Comparison of ENCODE assay signal across 8 cellular contexts in the genomic region with DNA sequence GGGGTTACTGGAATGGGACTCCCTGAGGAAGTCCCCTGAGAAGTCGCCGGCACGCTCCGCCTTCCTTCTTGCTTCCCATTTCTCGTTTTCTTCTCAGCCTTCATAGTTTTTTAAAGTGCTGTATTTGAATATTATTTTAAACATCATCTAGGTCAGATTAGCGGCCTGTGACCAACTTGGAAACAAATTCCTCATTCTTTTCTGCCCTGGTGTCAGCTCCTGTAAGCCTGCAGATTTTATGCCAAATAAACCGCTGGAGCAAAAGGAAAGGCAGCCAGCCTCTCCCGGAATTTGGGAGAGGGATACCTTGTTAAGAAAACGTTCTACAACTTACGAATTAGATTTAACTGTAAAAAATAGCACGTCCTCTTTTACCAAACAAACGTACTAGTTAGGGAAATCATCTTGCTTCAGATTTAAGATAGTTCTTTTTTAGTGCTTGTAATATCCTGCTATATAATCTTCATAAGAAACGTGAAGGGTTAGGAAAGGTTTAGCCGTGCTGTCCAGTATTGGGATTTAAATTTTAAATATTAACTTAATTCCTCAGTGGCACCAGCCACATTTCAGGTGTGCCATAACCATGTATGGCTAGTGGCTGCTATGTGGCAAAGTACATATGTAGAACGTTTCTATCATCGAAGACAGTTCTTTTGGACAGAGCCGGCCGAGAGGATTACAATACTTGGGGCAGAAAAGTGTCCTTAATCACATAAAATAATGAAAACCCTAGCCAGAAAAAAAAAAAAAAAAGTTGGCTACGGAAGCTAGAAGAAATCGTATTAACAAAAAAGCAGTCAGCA. TPM values are rescaled to one million over a fixed set of nuclear protein-coding genes. Genes with fewer than 3 reads are reported as not detected.
DNase-seq lines count a peak whose midpoint lies in the region; ATAC-seq lines count a peak whose summit lies in the region.

No MANE protein-coding gene starts in this region.

- intact Hi-C loops in Right ventricle myocardium superior (cut with DNase I) (no loop called here), left ventricle myocardium superior (cut with micrococcal nuclease) (loop anchor here (10.0 kb wide), 1 partner anchor 60 kb away; the partner anchor contains the start of gene SEH1L), left colon (cut with DNase I, micrococcal nuclease) (loop anchor here in 1 of 2 donors (10.0 kb wide), 1 partner anchor 50 kb away; no protein-coding TSS in a partner anchor)
- intact Hi-C loops in activated T-helper 1 cell treated with anti-CD3 and anti-CD28 coated beads, Interleukin-12 subunit alpha, Interleukin-12 subunit beta, Interleukin-2, Interleukin-4 antibody, amounts not matched to agents 30 ng/mL and 10 ng/mL and 1 ng/mL, durations not matched to agents 14 hours and 24 hours and 36 hours (cut with micrococcal nuclease), result loop anchor here (1.0 to 5.0 kb wide), 5 partner anchors 63 to 843 kb away; partner anchors contain the start of genes AFG3L2, CEP76, FAM210A and RNMT

- H3K4me1 Mint-ChIP-seq in activated T-helper 1 cell treated with anti-CD3 and anti-CD28 coated beads, Interleukin-12 subunit alpha, Interleukin-12 subunit beta, Interleukin-2, Interleukin-4 antibody, amounts not matched to agents 30 ng/mL and 10 ng/mL and 1 ng/mL, durations not matched to agents 14 hours and 24 hours and 36 hours (ENCODE audit: low read depth), result peaks cover 61% of the 10 kb centered on the region

- peak overlapping the region; percentile 87 for H3K27ac Mint-ChIP-seq in activated T-helper 1 cell treated with anti-CD3 and anti-CD28 coated beads, Interleukin-12 subunit alpha, Interleukin-12 subunit beta, Interleukin-2, Interleukin-4 antibody, amounts not matched to agents 30 ng/mL and 10 ng/mL and 1 ng/mL, durations not matched to agents 14 hours and 24 hours and 36 hours

- H3K4me3 ChIP-seq in iPS-20b (ENCODE audit: low read length), result peak overlapping the region; percentile 82

- H3K9me3 Mint-ChIP-seq in activated T-helper 1 cell treated with anti-CD3 and anti-CD28 coated beads, Interleukin-12 subunit alpha, Interleukin-12 subunit beta, Interleukin-2, Interleukin-4 antibody, amounts not matched to agents 30 ng/mL and 10 ng/mL and 1 ng/mL, durations not matched to agents 14 hours and 24 hours and 36 hours, result no peaks in the 10 kb centered on the region

- ATAC-seq in Right ventricle myocardium superior (ENCODE audit: poor library complexity), result no peak
- no peak for ATAC-seq in left ventricle myocardium superior
- ATAC-seq in left colon, result no peak
- ATAC-seq in HG02852 (IDR thresholded peaks at IDR 0.05; ENCODE audit: unreplicated experiment), result no peak
- ATAC-seq in GM18909 (IDR thresholded peaks at IDR 0.05; ENCODE audit: poor library complexity, unreplicated experiment), result no peak

- no peaks in the 10 kb centered on the region; the same call in 1 of the 2 replicates for H3K27me3 ChIP-seq in iPS-20b (ENCODE audit: insufficient read depth, low read length)

- H3K36me3 ChIP-seq in iPS-20b (ENCODE audit: insufficient read depth, low read depth, low read length), result no peaks in the 10 kb centered on the region

- H3K9me3 ChIP-seq in iPS-20b (ENCODE audit: insufficient read depth, low read depth, low read length), result no peaks in the 10 kb centered on the region

- peaks cover 15% of the 10 kb centered on the region for H3K36me3 Mint-ChIP-seq in activated T-helper 1 cell treated with anti-CD3 and anti-CD28 coated beads, Interleukin-12 subunit alpha, Interleukin-12 subunit beta, Interleukin-2, Interleukin-4 antibody, amounts not matched to agents 30 ng/mL and 10 ng/mL and 1 ng/mL, durations not matched to agents 14 hours and 24 hours and 36 hours (ENCODE audit: low read depth)

- H3K27me3 Mint-ChIP-seq in activated T-helper 1 cell treated with anti-CD3 and anti-CD28 coated beads, Interleukin-12 subunit alpha, Interleukin-12 subunit beta, Interleukin-2, Interleukin-4 antibody, amounts not matched to agents 30 ng/mL and 10 ng/mL and 1 ng/mL, durations not matched to agents 14 hours and 24 hours and 36 hours (ENCODE audit: insufficient read depth), result no peaks in the 10 kb centered on the region

- H3K4me1 ChIP-seq in iPS-20b (ENCODE audit: insufficient read depth, low read length), result peaks cover 27% of the 10 kb centered on the region

- H3K4me3 Mint-ChIP-seq in activated T-helper 1 cell treated with anti-CD3 and anti-CD28 coated beads, Interleukin-12 subunit alpha, Interleukin-12 subunit beta, Interleukin-2, Interleukin-4 antibody, amounts not matched to agents 30 ng/mL and 10 ng/mL and 1 ng/mL, durations not matched to agents 14 hours and 24 hours and 36 hours, result peak overlapping the region; percentile 91

- peak overlapping the region; percentile 78; the same call in 1 of the 2 replicates for H3K9ac ChIP-seq in iPS-20b (ENCODE audit: low read depth, low read length)

- peak; percentile 86 for DNase-seq in Right ventricle myocardium superior
- no peak for DNase-seq in left ventricle myocardium superior
- no peak for DNase-seq in activated T-helper 1 cell treated with anti-CD3 and anti-CD28 coated beads, Interleukin-12 subunit alpha, Interleukin-12 subunit beta, Interleukin-2, Interleukin-4 antibody, amounts not matched to agents 30 ng/mL and 10 ng/mL and 1 ng/mL, durations not matched to agents 14 hours and 24 hours and 36 hours (ENCODE audit: low spot score)
- no peak for DNase-seq in substantia nigra (lab: John Stamatoyannopoulos, UW)
- DNase-seq in left colon, result no peak

- H3K27ac ChIP-seq in iPS-20b (ENCODE audit: low read length) (no peak overlapping the region), substantia nigra (ENCODE audit: low read depth, low read length, poor library complexity, severe bottlenecking) (peak overlapping the region; percentile 70)

RNA-seq across cellular contexts. Expression of gene PTPN2, which starts 0.7 kb away (rescaled TPM):
- 9.5 TPM for total RNA-seq in Right ventricle myocardium superior
- 11.7 TPM for total RNA-seq in left ventricle myocardium superior
- total RNA-seq in activated T-helper 1 cell treated with anti-CD3 and anti-CD28 coated beads, Interleukin-12 subunit alpha, Interleukin-12 subunit beta, Interleukin-2, Interleukin-4 antibody, amounts not matched to agents 30 ng/mL and 10 ng/mL and 1 ng/mL, durations not matched to agents 14 hours and 24 hours and 36 hours, result 76.7 and 77.1 TPM in 2 replicates
- total RNA-seq in left colon, result 10 to 100 TPM; 34.0 to 35.4 TPM
